Comparison of ENCODE assay signal across 18 cellular contexts in genomic region chr9:15033316-15033715, GRCh38.
"Had no signal": no experiment of that assay in that cellular context is flagged by ENCODE, and none has a peak within 500 bp of the region (broad histone marks: within the 10 kb centered on the region; RNA-seq: fewer than 3 reads in every experiment).

No MANE protein-coding gene starts in this region.

- H3K27me3 ChIP-seq: dorsolateral prefrontal cortex, esophagus muscularis mucosa, foreskin keratinocyte, gastroesophageal sphincter, heart left ventricle, hepatocyte, left lung had no signal

- H3K4me1 Mint-ChIP-seq: mesothelial cell of epicardium had no signal

- H3K27ac ChIP-seq: coronary artery, dorsolateral prefrontal cortex, esophagus muscularis mucosa, foreskin keratinocyte, gastroesophageal sphincter, heart left ventricle, hepatocyte, left lung, lower lobe of right lung had no signal

- H3K9me3 ChIP-seq: left lung, lower lobe of right lung, mucosa of descending colon had no signal

- H3K4me3 ChIP-seq: coronary artery, dorsolateral prefrontal cortex, esophagus muscularis mucosa, gastroesophageal sphincter, heart left ventricle, hepatocyte, left lung, lower lobe of right lung, mucosa of descending colon had no signal

- H3K4me1 ChIP-seq: esophagus muscularis mucosa, foreskin keratinocyte, gastroesophageal sphincter, heart left ventricle, left lung, lower lobe of right lung had no signal

- H3K36me3 Mint-ChIP-seq: mesothelial cell of epicardium had no signal

- DNase-seq: dermis blood vessel endothelial cell; dorsolateral prefrontal cortex; effector CD4-positive, alpha-beta T cell; effector memory CD4-positive, alpha-beta T cell; foreskin keratinocyte; heart left ventricle; hypothalamus; left cardiac atrium; left lung; left ventricle myocardium superior; lower lobe of right lung; mesenchymal stem cell; mucosa of descending colon had no signal

- H3K4me3 Mint-ChIP-seq: mesothelial cell of epicardium had no signal

- ATAC-seq: foreskin keratinocyte, gastroesophageal sphincter, heart left ventricle, left cardiac atrium, left lung, left ventricle myocardium superior, lower lobe of right lung, mucosa of descending colon had no signal

- H3K36me3 ChIP-seq: esophagus muscularis mucosa, gastroesophageal sphincter, heart left ventricle, left lung, lower lobe of right lung had no signal

- H3K27ac Mint-ChIP-seq: mesothelial cell of epicardium had no signal
